Comparison of ENCODE assay signal across 8 cellular contexts in the genomic region with DNA sequence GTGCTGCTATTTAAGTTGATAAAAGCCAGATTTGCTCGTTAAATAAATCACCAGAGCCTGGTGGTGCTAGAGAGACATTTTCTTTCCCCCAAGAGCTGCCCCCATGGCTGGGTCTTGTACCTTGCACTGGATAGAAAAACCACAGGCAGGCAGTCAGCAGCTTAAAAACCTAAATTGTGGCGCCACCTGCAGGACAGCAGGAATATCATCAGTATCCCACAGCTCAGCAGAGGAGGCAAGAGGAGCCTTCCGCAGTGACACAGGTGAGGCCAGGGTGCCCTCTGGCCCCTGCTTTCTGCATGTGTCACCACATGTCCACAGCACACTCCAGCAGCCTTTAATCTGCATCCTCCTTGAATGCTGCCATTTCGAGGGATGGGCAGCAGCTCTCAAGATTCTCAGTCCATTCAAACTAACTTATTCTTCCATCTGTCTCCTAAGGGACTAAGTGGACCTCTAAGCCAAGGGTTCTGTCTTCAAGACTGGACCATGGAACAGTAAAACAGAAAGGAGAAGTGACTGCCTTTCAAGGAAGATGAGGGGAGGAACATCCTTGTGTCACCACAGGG. TPM values are rescaled to one million over a fixed set of nuclear protein-coding genes. Genes with fewer than 3 reads are reported as not detected.
DNase-seq lines count a peak whose midpoint lies in the region; ATAC-seq, FAIRE-seq and TF ChIP-seq lines count a peak whose summit lies in the region.

No MANE protein-coding gene starts in this region.

- H4K20me1 ChIP-seq in endothelial cell of umbilical vein (replicated peaks; ENCODE audit: control insufficient read depth, extremely low read depth, insufficient read depth, low read length), result no peaks in the 10 kb centered on the region

- ATAC-seq in HG03460 (IDR thresholded peaks at IDR 0.05; ENCODE audit: unreplicated experiment), result peak; percentile 74
- ATAC-seq in activated CD8-positive, alpha-beta memory T cell treated with anti-CD3 and anti-CD28 coated beads, Interleukin-2, amount 10 ng/mL, durations not matched to agents 7 days and 5 days, result peak; percentile 82

- no peaks in the 10 kb centered on the region for H3K9me3 ChIP-seq in endothelial cell of umbilical vein (replicated peaks; ENCODE audit: control insufficient read depth, insufficient read depth, low read length)

- no peak overlapping the region for H3K4me3 ChIP-seq in endothelial cell of umbilical vein (replicated peaks in 1 of 3; ENCODE audit: insufficient read depth in 1 of 3, low read depth in 1 of 3, low read length in 3 of 3)

- H3K36me3 ChIP-seq in endothelial cell of umbilical vein (ENCODE audit: control insufficient read depth in 2 of 2, extremely low read depth in 1 of 2, insufficient read depth in 2 of 2, low read length in 2 of 2), result no peaks in the 10 kb centered on the region

- CTCF ChIA-PET in activated CD8-positive, alpha-beta memory T cell treated with anti-CD3 and anti-CD28 coated beads, Interleukin-2, amount 10 ng/mL, durations not matched to agents 7 days and 5 days (lab: Charles Lee), result interaction anchor here (0.7 to 11.8 kb wide), 57 partner anchors 10 to 893 kb away, joined by 3 to 216 read pairs (median 4); no protein-coding TSS in a partner anchor
- CTCF ChIA-PET in endothelial cell of umbilical vein (lab: Charles Lee), result interaction anchor here (0.6 to 11.8 kb wide), 97 partner anchors 8 to 1840 kb away, joined by 3 to 268 read pairs (median 4); no protein-coding TSS in a partner anchor

- H3K9me1 ChIP-seq in endothelial cell of umbilical vein (replicated peaks; ENCODE audit: control insufficient read depth, extremely low read depth, insufficient read depth, low read length), result no peaks in the 10 kb centered on the region

- no peak overlapping the region for H3K4me2 ChIP-seq in endothelial cell of umbilical vein (ENCODE audit: insufficient read depth, low read length)

- TF ChIP-seq POLR2A in endothelial cell of umbilical vein (IDR thresholded peaks at IDR 0.05; ENCODE audit: low read depth, low read length), result no peak

- no peak overlapping the region for H3K27ac ChIP-seq in endothelial cell of umbilical vein (ENCODE audit: insufficient read depth, low read depth, low read length)

- H3K27ac Mint-ChIP-seq in activated CD8-positive, alpha-beta memory T cell treated with anti-CD3 and anti-CD28 coated beads, Interleukin-2, amount 10 ng/mL, durations not matched to agents 7 days and 5 days, result no peak overlapping the region

- no peak overlapping the region for H3K4me3 Mint-ChIP-seq in activated CD8-positive, alpha-beta memory T cell treated with anti-CD3 and anti-CD28 coated beads, Interleukin-2, amount 10 ng/mL, durations not matched to agents 7 days and 5 days

- H3K27me3 ChIP-seq in endothelial cell of umbilical vein (ENCODE audit: control insufficient read depth in 2 of 2, insufficient read depth in 2 of 2, low read length in 2 of 2), result no peaks in the 10 kb centered on the region

- no peak overlapping the region for H3K9ac ChIP-seq in endothelial cell of umbilical vein (replicated peaks; ENCODE audit: extremely low read depth, insufficient read depth, low read length)

- peaks cover 11% of the 10 kb centered on the region for H3K4me1 Mint-ChIP-seq in activated CD8-positive, alpha-beta memory T cell treated with anti-CD3 and anti-CD28 coated beads, Interleukin-2, amount 10 ng/mL, durations not matched to agents 7 days and 5 days

- H3K27me3 Mint-ChIP-seq in activated CD8-positive, alpha-beta memory T cell treated with anti-CD3 and anti-CD28 coated beads, Interleukin-2, amount 10 ng/mL, durations not matched to agents 7 days and 5 days, result peaks cover 57% of the 10 kb centered on the region

- no TSS peak for BruUV-seq in endothelial cell of umbilical vein (replicated peaks; lab: Mats Ljungman, UMichigan)

- no peaks in the 10 kb centered on the region for H3K9me3 Mint-ChIP-seq in activated CD8-positive, alpha-beta memory T cell treated with anti-CD3 and anti-CD28 coated beads, Interleukin-2, amount 10 ng/mL, durations not matched to agents 7 days and 5 days (ENCODE audit: low read depth)

- POLR2A ChIA-PET in endothelial cell of umbilical vein (lab: Charles Lee), result no interaction called here

- peak; percentile 96 for FAIRE-seq in endothelial cell of umbilical vein (lab: Jason Lieb, UNC)

- intact Hi-C loops in endothelial cell of umbilical vein (cut with micrococcal nuclease), result loop anchor here (1.0 to 2.0 kb wide), 7 partner anchors 186 to 888 kb away; no protein-coding TSS in a partner anchor

- H3K36me3 Mint-ChIP-seq in activated CD8-positive, alpha-beta memory T cell treated with anti-CD3 and anti-CD28 coated beads, Interleukin-2, amount 10 ng/mL, durations not matched to agents 7 days and 5 days, result no peaks in the 10 kb centered on the region

- H3K79me2 ChIP-seq in endothelial cell of umbilical vein (ENCODE audit: control insufficient read depth, insufficient read depth, low read length), result peaks cover 3% of the 10 kb centered on the region

- dilution Hi-C loops in endothelial cell of umbilical vein (cut with MboI; ENCODE audit: extremely low pct_ligation_motif_present, low sequenced_read_pairs), result no loop called here

- peak; percentile 59 to 76 for TF ChIP-seq CTCF in endothelial cell of umbilical vein (IDR thresholded peaks at IDR 0.05; ENCODE audit: extremely low read depth in 1 of 2, insufficient read depth in 1 of 2, low read depth in 1 of 2, low read length in 2 of 2)

- DNase-seq in SKM-1 treated with dmso at 0.1 percent for 144 hours (lab: John Stamatoyannopoulos, UW; ENCODE audit: unreplicated experiment), result peak; percentile 27
- DNase-seq in SKM-1 (lab: John Stamatoyannopoulos, UW; ENCODE audit: unreplicated experiment), result no peak
- peak; percentile 25 for DNase-seq in NCI-H748 treated with DMSO at 0.1 percent for 48 hours (lab: John Stamatoyannopoulos, UW)
- DNase-seq in activated CD8-positive, alpha-beta memory T cell treated with anti-CD3 and anti-CD28 coated beads, Interleukin-2, amount 10 ng/mL, durations not matched to agents 7 days and 5 days, result peak; percentile 81
- DNase-seq in endothelial cell of umbilical vein (ENCODE audit: low read depth, low spot score), result peak; percentile 78
- peak; percentile 80 for DNase-seq in myocyte (ENCODE audit: low read depth)
- peak; percentile 32 to 43 for DNase-seq in stimulated activated CD8-positive, alpha-beta memory T cell treated with anti-CD3 and anti-CD28 coated beads, Interleukin-7, amount 100 ng/mL, for 1 hour (ENCODE audit: low read depth in 2 of 2)

- H3K4me1 ChIP-seq in endothelial cell of umbilical vein (ENCODE audit: control insufficient read depth, extremely low read depth, insufficient read depth, low read length), result peaks cover 7% of the 10 kb centered on the region

- H2AFZ ChIP-seq in endothelial cell of umbilical vein (ENCODE audit: low read depth, low read length), result no peak overlapping the region

TF ChIP-seq in endothelial cell of umbilical vein, 7 proteins besides CTCF, POLR2A, EP300 and RAD21:
- TF ChIP-seq POLR2AphosphoS5 (IDR thresholded peaks at IDR 0.05; ENCODE audit: insufficient read depth, low read depth, low read length) (no peak), GATA2 (IDR thresholded peaks at IDR 0.05; ENCODE audit: insufficient read depth, insufficient read length, low read depth, low read length) (no peak), EZH2 (IDR thresholded peaks at IDR 0.05; ENCODE audit: borderline replicate concordance, low read depth, low read length, severe bottlenecking) (no peak), FOS (IDR thresholded peaks at IDR 0.05; ENCODE audit: borderline replicate concordance, insufficient read depth, low read length) (no peak), JUN (IDR thresholded peaks at IDR 0.05; ENCODE audit: borderline replicate concordance, insufficient read depth, insufficient read length, low read depth) (no peak), MYC (IDR thresholded peaks at IDR 0.05; ENCODE audit: low read depth, low read length) (no peak)
- TF ChIP-seq, protein P1, sequence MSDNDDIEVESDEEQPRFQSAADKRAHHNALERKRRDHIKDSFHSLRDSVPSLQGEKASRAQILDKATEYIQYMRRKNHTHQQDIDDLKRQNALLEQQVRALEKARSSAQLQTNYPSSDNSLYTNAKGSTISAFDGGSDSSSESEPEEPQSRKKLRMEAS (IDR thresholded peaks at IDR 0.05; ENCODE audit: insufficient read depth, insufficient read length), result no peak

RNA-seq across cellular contexts. Expression of gene PLXNA4, which starts 4.5 kb away (rescaled TPM):
- 1 to 10 TPM; 1.2 to 1.6 TPM for total RNA-seq in activated CD8-positive, alpha-beta memory T cell treated with anti-CD3 and anti-CD28 coated beads, Interleukin-2, amount 10 ng/mL, durations not matched to agents 7 days and 5 days
- 10.6 and 20.4 TPM in 2 replicates for total RNA-seq in endothelial cell of umbilical vein
- 12.1 and 12.4 TPM in 2 replicates for polyA plus RNA-seq in endothelial cell of umbilical vein
- 13.6 and 14.1 TPM in 2 replicates for polyA plus RNA-seq in endothelial cell of umbilical vein (2011; cell fraction: cytosol; rRNA removed)
- polyA plus RNA-seq in endothelial cell of umbilical vein (2011; cell fraction: nucleus; rRNA removed), result 34.2 and 38.8 TPM in 2 replicates
- 6.6 and 9.6 TPM in 2 replicates for polyA plus RNA-seq in endothelial cell of umbilical vein (2012)
- 62.3 and 69.2 TPM in 2 replicates for polyA minus RNA-seq in endothelial cell of umbilical vein
- polyA minus RNA-seq in endothelial cell of umbilical vein (2011; cell fraction: cytosol; rRNA and poly(A)+ RNA removed), result not detected
- 74.8 and 80.2 TPM in 2 replicates for polyA minus RNA-seq in endothelial cell of umbilical vein (2011; cell fraction: nucleus; rRNA and poly(A)+ RNA removed)
- total RNA-seq in myocyte, result under 0.01 and 0.05 TPM in 2 replicates
- 0.04 TPM for polyA plus RNA-seq in myocyte (2012)
